ENCODE assay signal across 25 cellular contexts in genomic region chr9:11275158-11275695, GRCh38.
"Had no signal": no experiment of that assay in that cellular context is flagged by ENCODE, and none has a peak within 500 bp of the region (broad histone marks: within the 10 kb centered on the region; RNA-seq: fewer than 3 reads in every experiment).

No MANE protein-coding gene starts in this region.

- DNase-seq: activated B cell treated with CpG ODN at 0.5 μM for 24 hours; activated CD4-positive, alpha-beta memory T cell treated with anti-CD3 and anti-CD28 coated beads for 36 hours; activated CD4-positive, alpha-beta T cell treated with anti-CD3 and anti-CD28 coated beads for 4 hours; activated naive CD4-positive, alpha-beta T cell; activated naive CD8-positive, alpha-beta T cell treated with anti-CD3 and anti-CD28 coated beads for 36 hours; activated T-cell treated with anti-CD3 and anti-CD28 coated beads, Interleukin-2, amount 50 U/mL, for 1 hour; amniotic stem cell; brain microvascular endothelial cell; colonic mucosa; heart left ventricle; left ventricle myocardium superior; mesenchymal stem cell; mucosa of descending colon; naive B cell; sigmoid colon; spleen; stimulated activated CD4-positive, alpha-beta T cell treated with anti-CD3 and anti-CD28 coated beads, Interleukin-4, amount 100 ng/mL, for 4 hours had no signal

- H3K27me3 Mint-ChIP-seq: activated B cell treated with CpG ODN at 0.5 μM for 24 hours; activated CD4-positive, alpha-beta memory T cell treated with anti-CD3 and anti-CD28 coated beads for 36 hours; activated naive CD8-positive, alpha-beta T cell treated with anti-CD3 and anti-CD28 coated beads for 36 hours; activated T-helper 17 cell treated with anti-CD3 and anti-CD28 coated beads, Interleukin-2, amount 50 U/mL, for 72 hours; central memory CD8-positive, alpha-beta T cell; naive B cell; stimulated activated memory B cell treated with anti-CD40 and anti-IgM and Interleukin-4, amounts not matched to agents 10 μg/mL and 1 μg/mL and 100 μg/mL, for 72 hours had no signal

- H3K27ac ChIP-seq: brain microvascular endothelial cell, colonic mucosa, gastroesophageal sphincter, heart left ventricle, sigmoid colon, spleen, thoracic aorta had no signal

- H3K36me3 Mint-ChIP-seq: activated CD4-positive, alpha-beta memory T cell treated with anti-CD3 and anti-CD28 coated beads for 36 hours; activated naive CD8-positive, alpha-beta T cell treated with anti-CD3 and anti-CD28 coated beads for 36 hours; naive B cell; stimulated activated memory B cell treated with anti-CD40 and anti-IgM and Interleukin-4, amounts not matched to agents 10 μg/mL and 1 μg/mL and 100 μg/mL, for 72 hours had no signal

- H3K4me1 Mint-ChIP-seq: activated B cell treated with CpG ODN at 0.5 μM for 24 hours; activated naive CD8-positive, alpha-beta T cell treated with anti-CD3 and anti-CD28 coated beads for 36 hours; activated T-helper 17 cell treated with anti-CD3 and anti-CD28 coated beads, Interleukin-2, amount 50 U/mL, for 72 hours; central memory CD8-positive, alpha-beta T cell; naive B cell; neural crest cell; stimulated activated memory B cell treated with anti-CD40 and anti-IgM and Interleukin-4, amounts not matched to agents 10 μg/mL and 1 μg/mL and 100 μg/mL, for 72 hours had no signal

- H3K4me3 Mint-ChIP-seq: activated B cell treated with CpG ODN at 0.5 μM for 24 hours; activated CD4-positive, alpha-beta memory T cell treated with anti-CD3 and anti-CD28 coated beads for 36 hours; activated naive CD8-positive, alpha-beta T cell treated with anti-CD3 and anti-CD28 coated beads for 36 hours; activated T-helper 17 cell treated with anti-CD3 and anti-CD28 coated beads, Interleukin-2, amount 50 U/mL, for 72 hours; central memory CD8-positive, alpha-beta T cell; naive B cell; neural crest cell; stimulated activated memory B cell treated with anti-CD40 and anti-IgM and Interleukin-4, amounts not matched to agents 10 μg/mL and 1 μg/mL and 100 μg/mL, for 72 hours; T-helper 2 cell treated with Interferon-gamma antibody and Interleukin-4, amounts not matched to agents 5 μg/mL and 100 μg/mL, for 36 hours had no signal

- H3K27ac Mint-ChIP-seq: activated B cell treated with CpG ODN at 0.5 μM for 24 hours; activated CD4-positive, alpha-beta memory T cell treated with anti-CD3 and anti-CD28 coated beads for 36 hours; activated naive CD8-positive, alpha-beta T cell treated with anti-CD3 and anti-CD28 coated beads for 36 hours; activated T-helper 17 cell treated with anti-CD3 and anti-CD28 coated beads, Interleukin-2, amount 50 U/mL, for 72 hours; naive B cell; stimulated activated memory B cell treated with anti-CD40 and anti-IgM and Interleukin-4, amounts not matched to agents 10 μg/mL and 1 μg/mL and 100 μg/mL, for 72 hours; T-helper 2 cell treated with Interferon-gamma antibody and Interleukin-4, amounts not matched to agents 5 μg/mL and 100 μg/mL, for 36 hours had no signal

- ATAC-seq: activated T-helper 17 cell treated with anti-CD3 and anti-CD28 coated beads, Interleukin-2, amount 50 U/mL, for 72 hours; esophagus mucosa; gastroesophageal sphincter; heart left ventricle; left ventricle myocardium superior; mucosa of descending colon; stimulated activated memory B cell treated with anti-CD40 and anti-IgM and Interleukin-4, amounts not matched to agents 10 μg/mL and 1 μg/mL and 100 μg/mL, for 72 hours had no signal
